26 cellular contexts compared by ENCODE assay signal in the genomic region with DNA sequence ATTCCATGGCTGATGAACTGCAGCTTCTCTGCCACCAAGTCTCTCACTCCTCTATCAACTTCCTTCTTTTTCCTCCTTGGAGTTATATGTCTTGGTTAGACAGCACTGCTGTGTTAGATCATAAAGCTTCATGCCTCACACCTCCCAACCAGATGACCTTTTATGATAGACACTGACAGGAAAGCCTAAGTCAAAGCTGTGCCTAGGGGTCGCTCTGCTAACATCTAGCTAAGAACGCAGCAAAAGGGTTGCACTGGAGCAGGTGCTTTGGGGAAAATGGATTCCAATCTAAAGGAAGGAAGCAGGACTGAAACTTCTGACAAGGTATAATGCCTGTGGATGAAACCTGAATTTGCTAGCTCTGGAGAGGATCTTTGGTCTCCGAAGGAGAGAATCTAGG.
"Had no signal": no experiment of that assay in that cellular context is flagged by ENCODE, and none has a peak within 500 bp of the region (broad histone marks: within the 10 kb centered on the region; RNA-seq: fewer than 3 reads in every experiment).

No MANE protein-coding gene starts in this region.

- H3K4me1 ChIP-seq: adrenal gland, ascending aorta, left ventricle myocardium inferior, psoas muscle, right atrium auricular region, upper lobe of left lung had no signal

- H3K27me3 ChIP-seq: adrenal gland, ascending aorta, brain microvascular endothelial cell, hepatocyte, neutrophil, ovary, right atrium auricular region, upper lobe of left lung had no signal

- H3K36me3 ChIP-seq: adrenal gland, ascending aorta, brain microvascular endothelial cell, left ventricle myocardium inferior, neutrophil, ovary, right atrium auricular region, upper lobe of left lung had no signal

- DNase-seq: activated CD4-positive, alpha-beta T cell treated with anti-CD3 and anti-CD28 coated beads for 4 hours; activated CD4-positive, alpha-beta T cell treated with anti-CD3 and anti-CD28 coated beads, Interleukin-2, amount 50 U/mL, for 48 hours; activated CD4-positive, CD25-positive, alpha-beta regulatory T cell; activated CD8-positive, alpha-beta memory T cell treated with anti-CD3 and anti-CD28 coated beads, Interleukin-2, amount 50 U/mL, for 48 hours; activated naive CD4-positive, alpha-beta T cell; activated T-cell treated with anti-CD3 and anti-CD28 coated beads, Interleukin-2, amount 50 U/mL, for 4 hours; adrenal gland; brain microvascular endothelial cell; central memory CD4-positive, alpha-beta T cell; effector memory CD4-positive, alpha-beta T cell; glutamatergic neuron; left ventricle myocardium inferior; natural killer cell; ovary; psoas muscle; stimulated activated CD4-positive, alpha-beta T cell treated with anti-CD3 and anti-CD28 coated beads, Interleukin-4, amount 100 ng/mL, for 24 hours; stimulated activated naive CD8-positive, alpha-beta T cell treated with anti-CD3 and anti-CD28 coated beads, Interleukin-15, Interleukin-2, amounts not matched to agents 100 U/mL and 50 U/mL, for 24 hours; upper lobe of left lung had no signal

- H3K9me3 Mint-ChIP-seq: activated T-cell treated with anti-CD3 and anti-CD28 coated beads, Interleukin-2, amount 50 U/mL, for 4 hours; activated T-helper 2 cell treated with anti-CD3 and anti-CD28 coated beads, Interferon-gamma antibody, Interleukin-2, Interleukin-4, amounts not matched to agents 10 μg/mL and 5 μg/mL and 100 μg/mL, durations not matched to agents 14 hours and 24 hours and 36 hours; mesothelial cell of epicardium; natural killer cell had no signal

- H3K27ac ChIP-seq: adrenal gland, ascending aorta, brain microvascular endothelial cell, hepatocyte, left ventricle myocardium inferior, neutrophil, ovary, psoas muscle, right atrium auricular region, upper lobe of left lung had no signal

- H3K9me3 ChIP-seq: adrenal gland, ascending aorta, left ventricle myocardium inferior, neutrophil, ovary, psoas muscle, right atrium auricular region, upper lobe of left lung had no signal

- H3K4me3 ChIP-seq: adrenal gland, ascending aorta, hepatocyte, left ventricle myocardium inferior, ovary, psoas muscle, right atrium auricular region, upper lobe of left lung had no signal

- H3K27me3 Mint-ChIP-seq: activated naive CD8-positive, alpha-beta T cell had no signal

- H3K79me2 ChIP-seq: hepatocyte had no signal

- ATAC-seq: activated T-cell treated with anti-CD3 and anti-CD28 coated beads, Interleukin-2, amount 50 U/mL, for 4 hours; esophagus mucosa; natural killer cell; psoas muscle; stimulated activated naive CD8-positive, alpha-beta T cell treated with anti-CD3 and anti-CD28 coated beads, Interleukin-15, Interleukin-2, amounts not matched to agents 100 U/mL and 50 U/mL, for 24 hours had no signal

- H2AFZ ChIP-seq: hepatocyte had no signal

- H3K27ac Mint-ChIP-seq: activated naive CD8-positive, alpha-beta T cell; activated T-helper 2 cell treated with anti-CD3 and anti-CD28 coated beads, Interferon-gamma antibody, Interleukin-2, Interleukin-4, amounts not matched to agents 10 μg/mL and 5 μg/mL and 100 μg/mL, durations not matched to agents 14 hours and 24 hours and 36 hours; mesothelial cell of epicardium; natural killer cell had no signal

- H3K36me3 Mint-ChIP-seq: activated naive CD8-positive, alpha-beta T cell; mesothelial cell of epicardium; natural killer cell had no signal

- H3K4me2 ChIP-seq: hepatocyte had no signal

- H3K4me3 Mint-ChIP-seq: activated naive CD8-positive, alpha-beta T cell; activated T-cell treated with anti-CD3 and anti-CD28 coated beads, Interleukin-2, amount 50 U/mL, for 4 hours; mesothelial cell of epicardium; natural killer cell had no signal

- H3K4me1 Mint-ChIP-seq: mesothelial cell of epicardium, natural killer cell had no signal
